In the genomic region with DNA sequence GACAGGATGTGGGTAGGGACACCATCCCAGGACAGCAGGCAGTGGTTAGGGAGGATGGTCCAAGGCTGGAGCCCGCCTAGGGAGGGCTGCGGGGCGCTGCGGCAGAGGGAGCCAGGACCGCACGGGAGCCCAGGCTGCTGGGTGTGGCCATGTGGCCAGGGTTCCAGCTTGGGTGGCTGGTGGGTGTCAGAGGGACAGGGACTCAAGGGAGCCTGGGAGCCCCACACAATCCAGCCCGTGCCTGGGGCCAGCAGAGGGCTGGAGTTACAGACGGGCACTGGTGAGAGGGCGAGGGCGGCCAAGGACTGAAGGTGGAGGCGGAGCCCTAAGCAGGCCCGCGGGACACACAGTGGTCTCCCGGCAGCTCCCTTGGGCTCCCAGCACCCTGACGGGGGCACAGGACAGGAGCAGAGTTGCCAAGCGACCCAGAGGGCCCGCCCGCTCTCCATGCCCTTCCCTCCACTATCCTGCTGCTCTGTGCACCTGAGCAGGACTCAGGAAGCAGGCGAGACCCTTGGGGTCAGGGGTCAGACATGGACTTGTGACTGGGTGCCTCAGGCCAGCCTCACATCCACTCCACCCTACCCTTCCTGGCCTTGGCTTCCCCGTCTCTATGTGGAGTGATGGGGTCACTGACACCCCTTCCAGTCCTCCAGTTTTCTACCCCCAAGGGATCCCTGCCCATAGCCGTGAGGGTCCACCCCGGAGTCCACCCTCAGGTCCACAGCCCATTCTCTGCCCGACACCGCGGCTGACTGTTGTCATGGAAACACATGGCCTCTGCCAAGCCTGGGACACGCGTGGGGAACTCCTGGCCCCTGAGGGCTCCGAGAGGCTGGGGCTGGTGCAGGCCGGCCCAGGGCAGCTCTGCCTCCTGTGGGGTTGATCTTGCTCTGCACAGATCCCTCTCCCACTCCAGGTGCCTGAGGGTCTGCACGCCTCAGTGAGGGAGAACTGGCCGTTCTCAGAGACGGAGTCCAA, we compare ENCODE assay signal across 21 cellular contexts. TPM values are rescaled to one million over a fixed set of nuclear protein-coding genes. Genes with fewer than 3 reads are reported as not detected.
DNase-seq lines count a peak whose midpoint lies in the region; ATAC-seq and TF ChIP-seq lines count a peak whose summit lies in the region.
"Had no signal": no experiment of that assay in that cellular context is flagged by ENCODE, and none has a peak within 500 bp of the region (broad histone marks: within the 10 kb centered on the region; RNA-seq: fewer than 3 reads in every experiment).

No MANE protein-coding gene starts in this region.

- intact Hi-C loops in CD14-positive monocyte (cut with micrococcal nuclease) (loop anchor here (5.0 kb wide), 1 partner anchor 256 kb away; no protein-coding TSS in a partner anchor), lower leg skin (cut with DNase I; ENCODE audit: low total_unique reads) (no loop called here)

- POLR2A ChIA-PET in WTC11 (lab: Charles Lee) = no interaction called here

- H3K4me1 Mint-ChIP-seq in CD14-positive monocyte (peaks cover 6% of the 10 kb centered on the region), WTC11 (no peaks in the 10 kb centered on the region)
- H3K4me1 Mint-ChIP-seq in stimulated activated effector memory CD8-positive, alpha-beta T cell treated with anti-CD3 and anti-CD28 coated beads, Interleukin-12 subunit alpha, Interleukin-12 subunit beta, amount 100 ng/mL, for 72 hours = peaks cover 9% of the 10 kb centered on the region
- H3K4me1 Mint-ChIP-seq: nephron had no signal

- CTCF ChIA-PET in WTC11 (lab: Charles Lee) = interaction anchor here (0.9 to 2.7 kb wide), 23 partner anchors 8 to 302 kb away, joined by 3 to 42 read pairs (median 6); a partner anchor contains a TSS

- H3K27ac ChIP-seq in osteoblast (ENCODE audit: low read depth, low read length) = no peak overlapping the region
- H3K27ac ChIP-seq: colonic mucosa, left lung, SJCRH30, vagina had no signal

- TF ChIP-seq POLR2A in lower leg skin (IDR thresholded peaks at IDR 0.05) = no peak

- H3K4me2 ChIP-seq in osteoblast (ENCODE audit: insufficient read depth, low read length) = no peak overlapping the region

- ATAC-seq in WTC11 = peak; percentile 5; the same call in 1 of the 2 replicates
- ATAC-seq in stimulated activated effector memory CD8-positive, alpha-beta T cell treated with anti-CD3 and anti-CD28 coated beads, Interleukin-12 subunit alpha, Interleukin-12 subunit beta, amount 100 ng/mL, for 72 hours = no peak
- ATAC-seq: esophagus mucosa had no signal

- no peaks in the 10 kb centered on the region for H3K4me1 ChIP-seq in osteoblast (ENCODE audit: insufficient read depth, low read length)
- H3K4me1 ChIP-seq: colonic mucosa, vagina had no signal

- H3K9me3 Mint-ChIP-seq in CD14-positive monocyte = no peaks in the 10 kb centered on the region
- no peaks in the 10 kb centered on the region for H3K9me3 Mint-ChIP-seq in WTC11
- H3K9me3 Mint-ChIP-seq in stimulated activated effector memory CD8-positive, alpha-beta T cell treated with anti-CD3 and anti-CD28 coated beads, Interleukin-12 subunit alpha, Interleukin-12 subunit beta, amount 100 ng/mL, for 72 hours = no peaks in the 10 kb centered on the region
- H3K9me3 Mint-ChIP-seq: activated naive CD8-positive, alpha-beta T cell treated with anti-CD3 and anti-CD28 coated beads for 36 hours; activated T-helper 2 cell treated with anti-CD3 and anti-CD28 coated beads, Interferon-gamma antibody, Interleukin-2, Interleukin-4, amounts not matched to agents 10 μg/mL and 5 μg/mL and 100 μg/mL, durations not matched to agents 14 hours and 24 hours and 36 hours; effector memory CD8-positive, alpha-beta T cell; nephron; T-helper 1 cell treated with Interleukin-12 subunit alpha and Interleukin-12 subunit beta and Interleukin-4 antibody, amounts not matched to agents 30 μg/mL and 1 μg/mL, for 36 hours had no signal

- no peak overlapping the region for H2AFZ ChIP-seq in osteoblast (ENCODE audit: low read length)

- no peak overlapping the region for H3K27ac Mint-ChIP-seq in CD14-positive monocyte
- H3K27ac Mint-ChIP-seq in WTC11 = no peak overlapping the region
- no peak overlapping the region for H3K27ac Mint-ChIP-seq in stimulated activated effector memory CD8-positive, alpha-beta T cell treated with anti-CD3 and anti-CD28 coated beads, Interleukin-12 subunit alpha, Interleukin-12 subunit beta, amount 100 ng/mL, for 72 hours
- H3K27ac Mint-ChIP-seq: activated naive CD8-positive, alpha-beta T cell treated with anti-CD3 and anti-CD28 coated beads for 36 hours; activated T-helper 2 cell treated with anti-CD3 and anti-CD28 coated beads, Interferon-gamma antibody, Interleukin-2, Interleukin-4, amounts not matched to agents 10 μg/mL and 5 μg/mL and 100 μg/mL, durations not matched to agents 14 hours and 24 hours and 36 hours; effector memory CD8-positive, alpha-beta T cell; T-helper 1 cell treated with Interleukin-12 subunit alpha and Interleukin-12 subunit beta and Interleukin-4 antibody, amounts not matched to agents 30 μg/mL and 1 μg/mL, for 36 hours had no signal

- H3K4me3 Mint-ChIP-seq in CD14-positive monocyte = no peak overlapping the region
- H3K4me3 Mint-ChIP-seq in WTC11 = no peak overlapping the region
- H3K4me3 Mint-ChIP-seq in stimulated activated effector memory CD8-positive, alpha-beta T cell treated with anti-CD3 and anti-CD28 coated beads, Interleukin-12 subunit alpha, Interleukin-12 subunit beta, amount 100 ng/mL, for 72 hours = no peak overlapping the region
- H3K4me3 Mint-ChIP-seq: activated naive CD8-positive, alpha-beta T cell treated with anti-CD3 and anti-CD28 coated beads for 36 hours; brain; nephron; T-helper 1 cell treated with Interleukin-12 subunit alpha and Interleukin-12 subunit beta and Interleukin-4 antibody, amounts not matched to agents 30 μg/mL and 1 μg/mL, for 36 hours had no signal

- H3K27me3 Mint-ChIP-seq in CD14-positive monocyte (ENCODE audit: low read depth in 3 of 3) (peaks cover 5 to 25% (median 11%) of the 10 kb centered on the region in 3 donors), WTC11 (ENCODE audit: low read depth) (no peaks in the 10 kb centered on the region)
- H3K27me3 Mint-ChIP-seq: brain had no signal

- no peaks in the 10 kb centered on the region for H3K9me3 ChIP-seq in osteoblast (ENCODE audit: low read depth, low read length)
- H3K9me3 ChIP-seq: colonic mucosa, left lung, SJCRH30, vagina had no signal

- peak; percentile 38 for DNase-seq in CD14-positive monocyte (ENCODE audit: low spot score)
- peak; percentile 76 for DNase-seq in H7
- DNase-seq in WTC11 (ENCODE audit: low spot score) = no peak
- DNase-seq in osteoblast (ENCODE audit: insufficient read length, low spot score, missing footprints) = peak; percentile 90
- no peak for DNase-seq in mesenteric fat pad (ENCODE audit: low spot score)
- no peak for DNase-seq in lower leg skin (ENCODE audit: low spot score in 2 of 2)
- no peak for DNase-seq in stimulated activated effector memory CD8-positive, alpha-beta T cell treated with anti-CD3 and anti-CD28 coated beads, Interleukin-12 subunit alpha, Interleukin-12 subunit beta, amount 100 ng/mL, for 72 hours (ENCODE audit: low spot score in 2 of 2)
- DNase-seq: activated CD4-positive, alpha-beta T cell treated with anti-CD3 and anti-CD28 coated beads for 48 hours; activated naive CD8-positive, alpha-beta T cell treated with anti-CD3 and anti-CD28 coated beads for 36 hours; colonic mucosa; effector memory CD8-positive, alpha-beta T cell; foreskin melanocyte; NCI-H146 had no signal

- H3K27me3 ChIP-seq in H7 (ENCODE audit: control insufficient read depth, insufficient read depth, low read length) (no peaks in the 10 kb centered on the region), osteoblast (ENCODE audit: insufficient read depth, low read length) (peaks cover 8% of the 10 kb centered on the region)
- H3K27me3 ChIP-seq: colonic mucosa, SJCRH30, vagina had no signal

- TF ChIP-seq CTCF in CD14-positive monocyte (IDR thresholded peaks at IDR 0.05) (no peak), WTC11 (IDR thresholded peaks at IDR 0.05) (no peak), osteoblast (IDR thresholded peaks at IDR 0.05; ENCODE audit: extremely low read depth, low read depth, low read length) (no peak), lower leg skin (IDR thresholded peaks at IDR 0.05) (no peak)

- H3K4me3 ChIP-seq in H7 (ENCODE audit: insufficient read depth, low read depth, low read length) (no peak overlapping the region), osteoblast (ENCODE audit: insufficient read depth, low read length) (no peak overlapping the region), lower leg skin (ENCODE audit: low read depth, poor library complexity, severe bottlenecking) (no peak overlapping the region)
- H3K4me3 ChIP-seq: colonic mucosa, left lung, SJCRH30, vagina had no signal

- peaks cover 11% of the 10 kb centered on the region for H3K36me3 ChIP-seq in H7 (replicated peaks; ENCODE audit: control insufficient read depth, insufficient read depth, low read length)
- H3K36me3 ChIP-seq in osteoblast (ENCODE audit: insufficient read depth, low read length) = peaks cover 16% of the 10 kb centered on the region
- H3K36me3 ChIP-seq: colonic mucosa had no signal

- H3K36me3 Mint-ChIP-seq in CD14-positive monocyte (peaks cover 16 to 23% of the 10 kb centered on the region in 2 donors), WTC11 (peaks cover 10% of the 10 kb centered on the region)
- H3K36me3 Mint-ChIP-seq in stimulated activated effector memory CD8-positive, alpha-beta T cell treated with anti-CD3 and anti-CD28 coated beads, Interleukin-12 subunit alpha, Interleukin-12 subunit beta, amount 100 ng/mL, for 72 hours = peaks cover 8% of the 10 kb centered on the region

- H3K79me2 ChIP-seq in osteoblast (ENCODE audit: insufficient read depth, low read length) = no peaks in the 10 kb centered on the region

- no peaks in the 10 kb centered on the region for H4K20me1 ChIP-seq in osteoblast (ENCODE audit: insufficient read depth, low read length)

- WGBS in lower leg skin, 2 donors = 31 to 40% methylated on average over 29 to 32 of the region's 32 CpGs

RNA-seq across cellular contexts. Expression of a gene that starts 6.9 kb away (rescaled TPM):
- 10 to 100 TPM; 88.1 to 88.5 TPM for polyA plus RNA-seq in CD14-positive monocyte
- total RNA-seq in H7 (2014; rRNA removed; shearing (Covaris generic)) = 225 and 242 TPM in 2 replicates
- total RNA-seq in WTC11 (2021) (119 to 144 TPM (median 140 TPM) in 3 replicates), osteoblast (50.7 and 55.4 TPM in 2 replicates), mesenteric fat pad (40.1 TPM), lower leg skin (10 to 100 TPM; 55.1 to 70.8 (median 61.6) TPM)

RNA-seq across cellular contexts. Expression of a gene that starts 10.9 kb away (rescaled TPM):
- under 1 TPM; 0.30 to 0.74 TPM for polyA plus RNA-seq in CD14-positive monocyte
- 52.4 and 57.8 TPM in 2 replicates for total RNA-seq in H7 (2014; rRNA removed; shearing (Covaris generic))
- total RNA-seq in WTC11 (2021) = 48.0 to 50.3 TPM (median 48.9 TPM) in 3 replicates
- 21.5 and 21.7 TPM in 2 replicates for total RNA-seq in osteoblast
- 19.4 TPM for total RNA-seq in mesenteric fat pad
- 10 to 100 TPM; 37.9 to 45.7 (median 40.6) TPM for total RNA-seq in lower leg skin

RNA-seq across cellular contexts. Expression of a gene that starts 18.4 kb away (rescaled TPM):
- polyA plus RNA-seq in CD14-positive monocyte = 10 to 100 TPM; 18.2 to 39.8 TPM
- total RNA-seq in H7 (2014; rRNA removed; shearing (Covaris generic)) = 107 and 112 TPM in 2 replicates
- 104 to 108 TPM (median 107 TPM) in 3 replicates for total RNA-seq in WTC11 (2021)
- total RNA-seq in osteoblast = 40.1 and 54.3 TPM in 2 replicates
- total RNA-seq in mesenteric fat pad = 39.0 TPM
- total RNA-seq in lower leg skin = 10 to 100 TPM; 13.8 to 30.0 (median 19.4) TPM

RNA-seq across cellular contexts. Expression of a gene that starts 33.6 kb away (rescaled TPM):
- polyA plus RNA-seq in CD14-positive monocyte = 10 to 100 TPM; 26.9 to 31.4 TPM
- total RNA-seq in H7 (2014; rRNA removed; shearing (Covaris generic)) = 400 and 507 TPM in 2 replicates
- 467 to 550 TPM (median 535 TPM) in 3 replicates for total RNA-seq in WTC11 (2021)
- 77.2 and 83.6 TPM in 2 replicates for total RNA-seq in osteoblast
- total RNA-seq in mesenteric fat pad = 139 TPM
- total RNA-seq in lower leg skin = 10 to 100 TPM; 15.4 to 29.8 (median 19.5) TPM

RNA-seq across cellular contexts. Expression of a gene that starts 38.3 kb away (rescaled TPM):
- 1 to 10 TPM; 5.7 to 8.7 TPM for polyA plus RNA-seq in CD14-positive monocyte
- total RNA-seq in H7 (2014; rRNA removed; shearing (Covaris generic)) = 20.1 and 21.4 TPM in 2 replicates
- total RNA-seq in WTC11 (2021) (37.8 to 43.6 TPM (median 40.7 TPM) in 3 replicates), osteoblast (18.1 and 24.5 TPM in 2 replicates), mesenteric fat pad (21.8 TPM), lower leg skin (10 to 100 TPM; 14.0 to 21.0 (median 18.8) TPM)

Comparison
In these comparisons a context has a peak if more than half of its experiments do, and no peak if none do; other contexts are left out.
1. DNase-seq: peak in CD14-positive monocyte (single experiment), H7 (single experiment) and osteoblast (single experiment); none in WTC11 (single experiment), mesenteric fat pad (single experiment), lower leg skin (0 of 2) and stimulated activated effector memory CD8-positive, alpha-beta T cell treated with anti-CD3 and anti-CD28 coated beads, Interleukin-12 subunit alpha, Interleukin-12 subunit beta, amount 100 ng/mL, for 72 hours (0 of 2).